5 cellular contexts compared by ENCODE assay signal in genomic region chr21:44211978-44212377, GRCh38. TPM values are rescaled to one million over a fixed set of nuclear protein-coding genes. Genes with fewer than 3 reads are reported as not detected.
"Had no signal": no experiment of that assay in that cellular context is flagged by ENCODE, and none has a peak within 500 bp of the region (broad histone marks: within the 10 kb centered on the region; RNA-seq: fewer than 3 reads in every experiment).

No MANE protein-coding gene starts in this region.

RNA-seq across cellular contexts. Expression of gene ICOSLG, which starts 28.8 kb away (rescaled TPM):
- polyA plus RNA-seq: GM23248 had no signal

RNA-seq across cellular contexts. Expression of gene DNMT3L, which starts 49.7 kb away (rescaled TPM):
- total RNA-seq: GM23248, H4, HFFc6, HT1080 had no signal
- polyA plus RNA-seq: GM23248, IgD-negative memory B cell had no signal
